Comparison of ENCODE assay signal across 2 cellular contexts in the genomic region with DNA sequence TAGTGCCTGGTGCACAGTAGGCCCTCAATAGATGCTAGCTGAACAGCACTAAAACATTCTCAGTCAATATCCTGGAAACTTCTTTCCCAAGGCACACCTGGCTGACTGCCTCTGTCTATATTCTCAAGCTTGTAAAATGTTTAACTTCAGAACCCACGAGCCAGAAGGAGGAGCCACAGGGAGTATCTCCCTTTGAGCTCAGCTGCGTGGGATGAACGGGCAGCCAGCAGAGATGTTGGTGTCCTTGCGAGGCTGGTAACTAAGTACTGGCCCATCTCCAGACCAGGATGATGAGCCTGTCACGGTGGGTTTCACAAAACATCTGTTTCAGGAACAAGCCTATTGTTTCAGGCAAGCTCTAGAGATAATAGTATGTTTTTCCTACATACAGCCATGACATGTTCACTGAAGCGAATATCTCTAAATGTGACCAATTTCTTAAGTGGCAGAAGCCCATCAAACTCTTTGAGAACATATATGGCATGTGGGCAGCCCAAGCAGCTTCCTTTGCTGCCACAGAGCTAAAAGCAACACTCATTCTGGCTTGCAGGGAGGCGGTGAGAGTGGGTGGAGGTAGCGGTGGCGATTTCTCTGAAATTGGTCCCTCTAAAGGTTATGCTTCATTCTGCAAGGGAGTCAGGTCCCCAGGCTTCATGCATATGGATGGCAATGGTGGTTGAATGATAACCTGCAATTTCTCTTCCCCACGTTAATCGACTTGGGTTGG.
TF ChIP-seq lines count a peak whose summit lies in the region.

No MANE protein-coding gene starts in this region.

TF ChIP-seq in GM23338, 12 proteins besides CTCF, POLR2A, EP300 and RAD21 (continued from another document):
- TF ChIP-seq ZNF331 (CRISPR knock-in tag; IDR thresholded peaks at IDR 0.05; ENCODE audit: low read depth) (no peak), ZNF462 (CRISPR knock-in tag; IDR thresholded peaks at IDR 0.05) (no peak), ZNF114 (CRISPR knock-in tag; IDR thresholded peaks at IDR 0.05) (no peak), ETS1 (IDR thresholded peaks at IDR 0.05) (no peak), STAT1 (IDR thresholded peaks at IDR 0.05; ENCODE audit: unreplicated experiment) (no peak), JUNB (IDR thresholded peaks at IDR 0.05; ENCODE audit: unreplicated experiment) (no peak), CREB1 (CRISPR knock-in tag; IDR thresholded peaks at IDR 0.05; ENCODE audit: low read depth) (no peak)
- TF ChIP-seq, protein P1, sequence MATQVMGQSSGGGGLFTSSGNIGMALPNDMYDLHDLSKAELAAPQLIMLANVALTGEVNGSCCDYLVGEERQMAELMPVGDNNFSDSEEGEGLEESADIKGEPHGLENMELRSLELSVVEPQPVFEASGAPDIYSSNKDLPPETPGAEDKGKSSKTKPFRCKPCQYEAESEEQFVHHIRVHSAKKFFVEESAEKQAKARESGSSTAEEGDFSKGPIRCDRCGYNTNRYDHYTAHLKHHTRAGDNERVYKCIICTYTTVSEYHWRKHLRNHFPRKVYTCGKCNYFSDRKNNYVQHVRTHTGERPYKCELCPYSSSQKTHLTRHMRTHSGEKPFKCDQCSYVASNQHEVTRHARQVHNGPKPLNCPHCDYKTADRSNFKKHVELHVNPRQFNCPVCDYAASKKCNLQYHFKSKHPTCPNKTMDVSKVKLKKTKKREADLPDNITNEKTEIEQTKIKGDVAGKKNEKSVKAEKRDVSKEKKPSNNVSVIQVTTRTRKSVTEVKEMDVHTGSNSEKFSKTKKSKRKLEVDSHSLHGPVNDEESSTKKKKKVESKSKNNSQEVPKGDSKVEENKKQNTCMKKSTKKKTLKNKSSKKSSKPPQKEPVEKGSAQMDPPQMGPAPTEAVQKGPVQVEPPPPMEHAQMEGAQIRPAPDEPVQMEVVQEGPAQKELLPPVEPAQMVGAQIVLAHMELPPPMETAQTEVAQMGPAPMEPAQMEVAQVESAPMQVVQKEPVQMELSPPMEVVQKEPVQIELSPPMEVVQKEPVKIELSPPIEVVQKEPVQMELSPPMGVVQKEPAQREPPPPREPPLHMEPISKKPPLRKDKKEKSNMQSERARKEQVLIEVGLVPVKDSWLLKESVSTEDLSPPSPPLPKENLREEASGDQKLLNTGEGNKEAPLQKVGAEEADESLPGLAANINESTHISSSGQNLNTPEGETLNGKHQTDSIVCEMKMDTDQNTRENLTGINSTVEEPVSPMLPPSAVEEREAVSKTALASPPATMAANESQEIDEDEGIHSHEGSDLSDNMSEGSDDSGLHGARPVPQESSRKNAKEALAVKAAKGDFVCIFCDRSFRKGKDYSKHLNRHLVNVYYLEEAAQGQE (IDR thresholded peaks at IDR 0.05; ENCODE audit: unreplicated experiment), result no peak

TF ChIP-seq in neural cell, 6 proteins besides CTCF, POLR2A, EP300 and RAD21 (continued from another document):
- TF ChIP-seq, protein P1 (IDR thresholded peaks at IDR 0.05; ENCODE audit: borderline replicate concordance), result no peak
- no peak for TF ChIP-seq POLR2AphosphoS5 (IDR thresholded peaks at IDR 0.05)
- no peak for TF ChIP-seq SMC3 (conservative IDR thresholded peaks at IDR 0.05; ENCODE audit: poor library complexity)
- no peak for TF ChIP-seq TAF1 (IDR thresholded peaks at IDR 0.05; ENCODE audit: low read depth)
- TF ChIP-seq MXI1 (conservative IDR thresholded peaks at IDR 0.05; ENCODE audit: poor library complexity, severe bottlenecking), result no peak
